26 cellular contexts compared by ENCODE assay signal in the genomic region with DNA sequence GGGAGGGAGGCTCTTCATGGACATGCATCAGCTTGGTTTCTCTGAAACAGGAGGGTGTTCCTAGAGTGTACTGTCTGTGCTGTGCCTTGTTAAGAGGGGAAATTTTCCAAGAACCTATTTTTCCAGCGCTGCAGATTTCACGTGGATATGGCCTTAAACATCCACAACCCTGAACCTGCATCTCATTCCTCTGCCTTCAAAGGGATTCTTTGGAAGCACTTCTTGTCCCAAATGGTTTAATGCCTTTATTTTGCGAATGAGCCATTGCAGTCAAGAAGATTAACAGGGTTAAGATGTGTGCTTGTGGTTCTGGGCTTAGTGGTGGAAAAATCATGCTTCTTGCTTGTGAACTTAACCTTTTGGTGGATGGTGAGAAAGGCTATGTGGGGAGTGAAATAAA.
"Had no signal": no experiment of that assay in that cellular context is flagged by ENCODE, and none has a peak within 500 bp of the region (broad histone marks: within the 10 kb centered on the region; RNA-seq: fewer than 3 reads in every experiment).

No MANE protein-coding gene starts in this region.

- H3K9me3 ChIP-seq: heart left ventricle, pancreas, right lobe of liver, stomach, thoracic aorta had no signal

- H3K27me3 ChIP-seq: heart left ventricle, pancreas, right lobe of liver, spleen, stomach had no signal

- H3K4me3 Mint-ChIP-seq: endodermal cell, natural killer cell had no signal

- H3K4me3 ChIP-seq: coronary artery, heart left ventricle, pancreas, right lobe of liver, spleen, stomach, thoracic aorta had no signal

- H3K27ac ChIP-seq: coronary artery, pancreas, right lobe of liver, spleen, thoracic aorta had no signal

- ATAC-seq: heart left ventricle, left lobe of liver, natural killer cell, pancreas, right lobe of liver had no signal

- DNase-seq: effector CD4-positive, alpha-beta T cell; endodermal cell; erythroblast; foreskin melanocyte; heart left ventricle; hypothalamus; islet precursor cell; mammary epithelial cell; natural killer cell; occipital lobe; pancreas; retina; right lobe of liver; spleen; stimulated activated CD4-positive, alpha-beta T cell treated with anti-CD3 and anti-CD28 coated beads, Interleukin-15, amount 100 ng/mL, for 24 hours; stimulated activated CD4-positive, alpha-beta T cell treated with anti-CD3 and anti-CD28 coated beads, Interleukin-1b, Interleukin-23, amount 100 ng/mL, for 48 hours; stimulated activated CD4-positive, alpha-beta T cell treated with anti-CD3 and anti-CD28 coated beads, Interleukin-4, amount 100 ng/mL, for 24 hours; stimulated activated naive CD4-positive, alpha-beta T cell; stomach; substantia nigra; trophoblast cell had no signal

- H3K27me3 Mint-ChIP-seq: progenitor cell of endocrine pancreas had no signal

- H3K4me1 ChIP-seq: right lobe of liver had no signal

- FAIRE-seq: endothelial cell of umbilical vein, pancreas had no signal

- H3K9me3 Mint-ChIP-seq: endodermal cell, natural killer cell had no signal

- H3K36me3 Mint-ChIP-seq: natural killer cell had no signal

- H3K36me3 ChIP-seq: heart left ventricle, pancreas, right lobe of liver, stomach, thoracic aorta had no signal

- H3K27ac Mint-ChIP-seq: endodermal cell, natural killer cell, progenitor cell of endocrine pancreas had no signal
